ENCODE assay signal across 36 cellular contexts in the genomic region with DNA sequence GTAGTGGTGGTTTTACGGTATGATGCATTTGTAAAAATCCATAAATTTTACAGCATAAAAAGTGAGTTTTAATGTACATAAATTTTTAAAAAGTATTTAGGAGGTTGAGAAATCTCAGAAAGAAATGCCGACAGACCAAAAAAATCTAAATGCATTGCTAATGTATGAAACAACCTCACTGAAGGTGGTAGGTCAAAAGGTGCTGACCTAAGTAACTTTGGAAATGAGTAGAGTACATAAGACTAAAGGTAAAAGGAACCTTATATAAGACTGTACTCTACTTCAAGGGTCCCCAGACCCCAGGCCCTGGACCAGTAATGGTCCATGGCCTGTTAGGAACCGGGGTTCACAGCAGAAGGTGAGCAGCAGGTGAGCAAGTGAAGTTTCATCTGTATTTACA.
"Had no signal": no experiment of that assay in that cellular context is flagged by ENCODE, and none has a peak within 500 bp of the region (broad histone marks: within the 10 kb centered on the region; RNA-seq: fewer than 3 reads in every experiment).

No MANE protein-coding gene starts in this region.

- H3K27me3 ChIP-seq: MG63 had no signal

- H3K9me3 ChIP-seq: MG63 had no signal

- DNase-seq: Karpas-422, Kasumi-1, MG63, MM.1S, MV-4-11, NCI-H1048, NCI-H1092, NCI-H1092 treated with DMSO at 0.1 percent for 48 hours, NCI-H1105, NCI-H1105 treated with DMSO at 0.1 percent for 48 hours, NCI-H1417, NCI-H1417 treated with DMSO at 0.1 percent for 48 hours, NCI-H1436, NCI-H1436 treated with DMSO at 0.1 percent for 48 hours, NCI-H146, NCI-H1694, NCI-H1694 treated with DMSO at 0.1 percent for 48 hours, NCI-H187, NCI-H187 treated with DMSO at 0.1 percent for 48 hours, NCI-H1930, NCI-H2029, NCI-H2029 treated with DMSO at 0.1 percent for 48 hours, NCI-H2081, NCI-H2081 treated with DMSO at 0.1 percent for 48 hours, NCI-H2107, NCI-H2171, NCI-H2171 treated with DMSO at 0.1 percent for 48 hours, NCI-H2227 treated with DMSO at 0.1 percent for 48 hours, NCI-H226, NCI-H345, NCI-H446, NCI-H446 treated with DMSO at 0.1 percent for 48 hours, NCI-H510A, NCI-H510A treated with DMSO at 0.1 percent for 48 hours, NCI-H524, NCI-H524 treated with DMSO at 0.1 percent for 48 hours had no signal

- H3K36me3 ChIP-seq: MG63 had no signal

- H3K4me3 ChIP-seq: MG63 had no signal
